Comparison of ENCODE assay signal across 26 cellular contexts in the genomic region with DNA sequence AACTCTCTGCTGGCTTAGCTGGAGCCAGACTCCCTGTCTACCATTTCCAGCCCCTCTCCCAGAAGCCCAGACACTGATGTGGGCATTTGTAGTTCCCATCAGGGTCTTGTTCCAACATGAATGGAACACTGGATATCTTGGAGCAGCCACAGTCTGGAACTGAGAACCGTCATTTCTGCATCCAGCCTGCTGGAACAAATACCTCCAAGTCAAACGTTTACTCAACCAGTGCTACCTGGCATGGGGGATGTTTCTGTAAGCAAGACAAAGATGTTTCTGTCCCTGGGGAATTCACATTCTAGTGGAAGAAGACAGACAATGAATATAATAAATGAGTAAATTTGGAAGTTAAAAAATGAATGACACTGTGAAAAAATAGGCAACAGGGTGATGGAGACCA.
DNase-seq lines count a peak whose midpoint lies in the region; TF ChIP-seq lines count a peak whose summit lies in the region.
"Had no signal": no experiment of that assay in that cellular context is flagged by ENCODE, and none has a peak within 500 bp of the region (broad histone marks: within the 10 kb centered on the region; RNA-seq: fewer than 3 reads in every experiment).

No MANE protein-coding gene starts in this region.

- no peaks in the 10 kb centered on the region for H3K79me2 ChIP-seq in mammary epithelial cell (ENCODE audit: insufficient read depth, low read length)

- intact Hi-C loops in mammary epithelial cell (cut with micrococcal nuclease): no loop called here
- intact Hi-C loops in breast epithelium (cut with DNase I; ENCODE audit: low total_unique reads): no loop called here

- H3K27me3 Mint-ChIP-seq in glutamatergic neuron (ENCODE audit: unreplicated experiment): peaks cover 8% of the 10 kb centered on the region

- CTCF ChIA-PET in mammary epithelial cell (lab: Charles Lee; ENCODE audit: low non-redundant PET): no interaction called here

- H3K4me3 ChIP-seq in mammary epithelial cell (replicated peaks in 1 of 3; ENCODE audit: insufficient read depth in 1 of 3, low read depth in 2 of 3, low read length in 3 of 3) (no peak overlapping the region), breast epithelium (no peak overlapping the region)
- H3K4me3 ChIP-seq: testis had no signal

- H3K9me3 Mint-ChIP-seq in glutamatergic neuron (ENCODE audit: unreplicated experiment): peaks cover 9% of the 10 kb centered on the region

- DNase-seq in DMS53 (lab: John Stamatoyannopoulos, UW): peak; percentile 11
- no peak for DNase-seq in DMS53 treated with DMSO at 0.1 percent for 48 hours (lab: John Stamatoyannopoulos, UW; ENCODE audit: unreplicated experiment)
- peak; percentile 30 for DNase-seq in mammary epithelial cell
- DNase-seq in breast epithelium (ENCODE audit: low spot score in 2 of 2): no peak
- no peak for DNase-seq in glutamatergic neuron
- DNase-seq in DMS 273 treated with DMSO at 0.1 percent for 48 hours (lab: John Stamatoyannopoulos, UW): no peak
- no peak for DNase-seq in amygdala (lab: John Stamatoyannopoulos, UW)
- no peak for DNase-seq in D341Med (ENCODE audit: low spot score)
- DNase-seq: activated CD8-positive, alpha-beta memory T cell treated with anti-CD3 and anti-CD28 coated beads for 24 hours; activated naive CD4-positive, alpha-beta T cell treated with anti-CD3 and anti-CD28 coated beads, Interleukin-2, amount 50 U/mL, for 16 hours; activated T-cell treated with anti-CD3 and anti-CD28 coated beads, Interleukin-2, amount 50 U/mL, for 48 hours; aorta; caudate nucleus; foreskin keratinocyte; left cardiac atrium; NCI-H1436; NCI-H524 treated with DMSO at 0.1 percent for 48 hours; NK-92 treated with Interleukin-12 subunit alpha and Interleukin-12 subunit beta, amount 100 ng/mL, for 24 hours; SHP77 treated with DMSO at 0.1 percent for 48 hours; stimulated activated CD4-positive, alpha-beta T cell treated with anti-CD3 and anti-CD28 coated beads, Interleukin-4, amount 100 ng/mL, for 4 hours; stimulated activated naive CD4-positive, alpha-beta T cell; SW 1271; testis had no signal

- H2AFZ ChIP-seq in mammary epithelial cell (ENCODE audit: low read depth, low read length): peak overlapping the region; percentile 36

- H3K4me2 ChIP-seq in mammary epithelial cell (ENCODE audit: insufficient read depth, low read depth, low read length): no peak overlapping the region
- H3K4me2 ChIP-seq: KMS-11 had no signal

- dilution Hi-C loops in mammary epithelial cell (cut with HindIII; ENCODE audit: low sequenced_read_pairs): no loop called here

- no peaks in the 10 kb centered on the region for H4K20me1 ChIP-seq in mammary epithelial cell (ENCODE audit: insufficient read depth, low read length)

- in situ Hi-C loops in mammary epithelial cell (cut with MboI; ENCODE audit: low sequenced_read_pairs in 2 of 2): no loop called here

- TF ChIP-seq POLR2A in breast epithelium (IDR thresholded peaks at IDR 0.05): no peak

- H3K36me3 ChIP-seq in mammary epithelial cell (ENCODE audit: insufficient read depth, low read length): no peaks in the 10 kb centered on the region
- no peaks in the 10 kb centered on the region for H3K36me3 ChIP-seq in breast epithelium

- TF ChIP-seq CTCF in mammary epithelial cell (conservative IDR thresholded peaks at IDR 0.05 in 1 of 2, IDR thresholded peaks at IDR 0.05 in 1 of 2; ENCODE audit: extremely low read depth in 1 of 2, insufficient read depth in 1 of 2, low read depth in 1 of 2, low read length in 2 of 2) (no peak), breast epithelium (IDR thresholded peaks at IDR 0.05) (no peak), glutamatergic neuron (IDR thresholded peaks at IDR 0.05; ENCODE audit: partially characterized antibody, unreplicated experiment) (no peak)

- H3K27me3 ChIP-seq in mammary epithelial cell (ENCODE audit: insufficient read depth, low read length) (no peaks in the 10 kb centered on the region), breast epithelium (no peaks in the 10 kb centered on the region)
- H3K27me3 ChIP-seq: foreskin keratinocyte, testis had no signal

- peaks cover 28% of the 10 kb centered on the region for H3K4me1 Mint-ChIP-seq in glutamatergic neuron (ENCODE audit: low read depth, unreplicated experiment)

- H3K27ac Mint-ChIP-seq in glutamatergic neuron (ENCODE audit: unreplicated experiment): peak overlapping the region; percentile 95

- no TSS peak for BruUV-seq in mammary epithelial cell (replicated peaks; lab: Mats Ljungman, UMichigan)

- peak overlapping the region; percentile 23 for H3K4me3 Mint-ChIP-seq in glutamatergic neuron (ENCODE audit: unreplicated experiment)

- H3K36me3 Mint-ChIP-seq in glutamatergic neuron (ENCODE audit: unreplicated experiment): no peaks in the 10 kb centered on the region

- H3K9me3 ChIP-seq in mammary epithelial cell (replicated peaks; ENCODE audit: insufficient read depth, low read length) (no peaks in the 10 kb centered on the region), breast epithelium (no peaks in the 10 kb centered on the region)
- H3K9me3 ChIP-seq: testis had no signal

- no peak overlapping the region for H3K9ac ChIP-seq in mammary epithelial cell (ENCODE audit: insufficient read depth, low read length)
- H3K9ac ChIP-seq: KMS-11 had no signal

- H3K27ac ChIP-seq in mammary epithelial cell (ENCODE audit: insufficient read depth, low read depth, low read length) (no peak overlapping the region), breast epithelium (no peak overlapping the region)
- H3K27ac ChIP-seq: 22Rv1, C4-2B, foreskin keratinocyte, KMS-11, testis had no signal

- H3K4me1 ChIP-seq in mammary epithelial cell (ENCODE audit: insufficient read depth, low read length) (peaks cover 37% of the 10 kb centered on the region), breast epithelium (no peaks in the 10 kb centered on the region)
- H3K4me1 ChIP-seq: testis had no signal

- 25% methylated on average over 2 of the region's 2 CpGs for WGBS in mammary epithelial cell (ENCODE audit: low coverage, missing lambda C conversion rate)

Comparison
In these comparisons a context has a peak if more than half of its experiments do, and no peak if none do; other contexts are left out.
1. DNase-seq: peak in DMS53 (single experiment) and mammary epithelial cell (single experiment); none in DMS53 treated with DMSO at 0.1 percent for 48 hours (single experiment), breast epithelium (0 of 2), glutamatergic neuron (single experiment), DMS 273 treated with DMSO at 0.1 percent for 48 hours (single experiment), amygdala (0 of 56) and D341Med (single experiment).